Comparison of ENCODE assay signal across 8 cellular contexts in genomic region chr22:50251472-50252054, GRCh38. TPM values are rescaled to one million over a fixed set of nuclear protein-coding genes. Genes with fewer than 3 reads are reported as not detected.
A peak's percentile ranks its signal among the peaks of the same experiment; 100 is the strongest.
DNase-seq lines count a peak whose midpoint lies in the region; ATAC-seq and TF ChIP-seq lines count a peak whose summit lies in the region.

No MANE protein-coding gene starts in this region.

- peaks cover 37% of the 10 kb centered on the region for H3K4me1 Mint-ChIP-seq in dendritic cell treated with granulocyte-macrophage colony-stimulating factor and Interleukin-4, amounts not matched to agents 40 ng/mL and 50 ng/mL, for 4 days (ENCODE audit: low read depth)
- peaks cover 4 to 26% (median 15%) of the 10 kb centered on the region in 7 donors for H3K4me1 Mint-ChIP-seq in naive thymus-derived CD4-positive, alpha-beta T cell

- no peaks in the 10 kb centered on the region for H3K27me3 ChIP-seq in BJ (ENCODE audit: control insufficient read depth, insufficient read depth, low read length)
- H3K27me3 ChIP-seq in naive thymus-derived CD4-positive, alpha-beta T cell (ENCODE audit: control insufficient read depth in 2 of 2, insufficient read depth in 2 of 2, low read length in 2 of 2) = no peaks in the 10 kb centered on the region

- peaks cover 19% of the 10 kb centered on the region for H3K36me3 ChIP-seq in BJ (ENCODE audit: control insufficient read depth, insufficient read depth, low read length)
- H3K36me3 ChIP-seq in naive thymus-derived CD4-positive, alpha-beta T cell (ENCODE audit: control insufficient read depth in 2 of 3, insufficient read depth in 3 of 3, low read length in 3 of 3) = peaks cover 0 to 24% (median 0%) of the 10 kb centered on the region in 3 experiments

- POLR2A ChIA-PET in BJ (lab: Charles Lee) = no interaction called here
- POLR2A ChIA-PET in naive thymus-derived CD4-positive, alpha-beta T cell (lab: Charles Lee) = interaction anchor here (0.8 to 3.6 kb wide), 14 partner anchors 9 to 372 kb away, joined by 3 to 24 read pairs (median 6); partner anchors contain the start of gene SCO2

- CTCF ChIA-PET in BJ (lab: Yijun Ruan, JAX) = interaction anchor here (0.7 to 5.6 kb wide), 18 partner anchors 10 to 369 kb away, joined by 3 to 50 read pairs (median 4); partner anchors contain the start of genes DENND6B, MAPK12 and SCO2
- CTCF ChIA-PET in naive thymus-derived CD4-positive, alpha-beta T cell (lab: Charles Lee) = interaction anchor here (0.7 to 2.6 kb wide), 12 partner anchors 9 to 440 kb away, joined by 3 to 18 read pairs (median 4); partner anchors contain the start of genes LMF2, NCAPH2 and SCO2

- no peak for ATAC-seq in naive thymus-derived CD4-positive, alpha-beta T cell

- TF ChIP-seq CTCF in BJ (IDR thresholded peaks at IDR 0.05; ENCODE audit: insufficient read depth, low read depth, low read length) (no peak), LNCaP clone FGC (IDR thresholded peaks at IDR 0.05; ENCODE audit: control insufficient read depth, extremely low read depth, insufficient read depth) (0 out of 2 replicates have a peak, but pooled peaks have one; percentile 4)

- peak overlapping the region; percentile 83 for H3K4me3 Mint-ChIP-seq in dendritic cell treated with granulocyte-macrophage colony-stimulating factor and Interleukin-4, amounts not matched to agents 40 ng/mL and 50 ng/mL, for 4 days
- peak overlapping the region in 9 of 10 donors; percentile 17 to 83 (median 65) for H3K4me3 Mint-ChIP-seq in naive thymus-derived CD4-positive, alpha-beta T cell

- H3K27ac Mint-ChIP-seq in dendritic cell treated with granulocyte-macrophage colony-stimulating factor and Interleukin-4, amounts not matched to agents 40 ng/mL and 50 ng/mL, for 4 days = peak overlapping the region; percentile 55
- H3K27ac Mint-ChIP-seq in naive thymus-derived CD4-positive, alpha-beta T cell = peak overlapping the region in 4 of 9 donors; percentile 31 to 76 (median 70)

- peaks cover 23 to 33% of the 10 kb centered on the region in 2 donors for H3K4me1 ChIP-seq in naive thymus-derived CD4-positive, alpha-beta T cell (ENCODE audit: control insufficient read depth in 2 of 2, insufficient read depth in 2 of 2, low read length in 2 of 2)

- no peaks in the 10 kb centered on the region for H3K9me3 Mint-ChIP-seq in dendritic cell treated with granulocyte-macrophage colony-stimulating factor and Interleukin-4, amounts not matched to agents 40 ng/mL and 50 ng/mL, for 4 days
- no peaks in the 10 kb centered on the region for H3K9me3 Mint-ChIP-seq in naive thymus-derived CD4-positive, alpha-beta T cell

- intact Hi-C loops in dendritic cell treated with granulocyte-macrophage colony-stimulating factor and Interleukin-4, amounts not matched to agents 40 ng/mL and 50 ng/mL, for 4 days (cut with micrococcal nuclease) = loop anchor here (1.0 to 5.0 kb wide), 3 partner anchors 91 to 371 kb away; partner anchors contain the start of gene PPP6R2
- intact Hi-C loops in naive thymus-derived CD4-positive, alpha-beta T cell (cut with micrococcal nuclease) = loop anchor here (1.0 to 5.0 kb wide), 11 partner anchors 7 to 440 kb away; partner anchors contain the start of genes MAPK11 (in 2 of the 2), DENND6B (in 1 of the 2) and SCO2 (in 1 of the 2)

- DNase-seq in BJ (ENCODE audit: low read depth) (no peak), LNCaP clone FGC (ENCODE audit: low read depth) (no peak), NOMO-1 (lab: John Stamatoyannopoulos, UW; ENCODE audit: unreplicated experiment in 2 of 2) (no peak), NCI-H2196 (lab: John Stamatoyannopoulos, UW; ENCODE audit: unreplicated experiment) (no peak)
- DNase-seq in naive thymus-derived CD4-positive, alpha-beta T cell = peak in 2 of 9 donors; percentile 18 to 38
- no peak for DNase-seq in stimulated activated CD4-positive, alpha-beta T cell treated with anti-CD3 and anti-CD28 coated beads, Interleukin-2, amount 100 ng/mL, for 48 hours
- no peak for DNase-seq in activated effector memory CD4-positive, alpha-beta T cell treated with anti-CD3 and anti-CD28 coated beads, Interleukin-2, amount 50 U/mL, for 16 hours

- peaks cover 36% of the 10 kb centered on the region for H3K36me3 Mint-ChIP-seq in dendritic cell treated with granulocyte-macrophage colony-stimulating factor and Interleukin-4, amounts not matched to agents 40 ng/mL and 50 ng/mL, for 4 days (ENCODE audit: low read depth)
- peaks cover 0 to 3% (median 0%) of the 10 kb centered on the region in 5 donors for H3K36me3 Mint-ChIP-seq in naive thymus-derived CD4-positive, alpha-beta T cell

- H3K27me3 Mint-ChIP-seq in dendritic cell treated with granulocyte-macrophage colony-stimulating factor and Interleukin-4, amounts not matched to agents 40 ng/mL and 50 ng/mL, for 4 days = no peaks in the 10 kb centered on the region
- H3K27me3 Mint-ChIP-seq in naive thymus-derived CD4-positive, alpha-beta T cell = no peaks in the 10 kb centered on the region

- no peaks in the 10 kb centered on the region for H3K9me3 ChIP-seq in naive thymus-derived CD4-positive, alpha-beta T cell (ENCODE audit: control insufficient read depth in 2 of 3, low read length in 3 of 3)

- H3K4me3 ChIP-seq in BJ (ENCODE audit: low read depth, low read length) = peak overlapping the region; percentile 65
- peak overlapping the region; percentile 79 for H3K4me3 ChIP-seq in LNCaP clone FGC (ENCODE audit: low read depth, low read length)
- peak overlapping the region; percentile 71 for H3K4me3 ChIP-seq in naive thymus-derived CD4-positive, alpha-beta T cell (ENCODE audit: low read length)

- peak overlapping the region; percentile 71 for H3K27ac ChIP-seq in naive thymus-derived CD4-positive, alpha-beta T cell (ENCODE audit: low read depth, low read length)

RNA-seq across cellular contexts. Expression of gene HDAC10, which starts 0.5 kb away (rescaled TPM):
- 8.8 and 18.2 TPM in 2 replicates for polyA plus RNA-seq in BJ (2011; rRNA removed)
- polyA minus RNA-seq in BJ (2011; rRNA and poly(A)+ RNA removed) = 9.6 and 9.9 TPM in 2 replicates
- total RNA-seq in naive thymus-derived CD4-positive, alpha-beta T cell = 100 to 1,000 TPM in 3 of 5 experiments, 10 to 100 TPM in 2; 95.9 to 139 (median 105) TPM
- 1 to 10 TPM; 7.1 to 9.8 TPM for polyA plus RNA-seq in naive thymus-derived CD4-positive, alpha-beta T cell

RNA-seq across cellular contexts. Expression of gene TUBGCP6, which starts 6.7 kb away (rescaled TPM):
- 9.4 and 17.5 TPM in 2 replicates for polyA plus RNA-seq in BJ (2011; rRNA removed)
- 9.0 and 11.5 TPM in 2 replicates for polyA minus RNA-seq in BJ (2011; rRNA and poly(A)+ RNA removed)
- total RNA-seq in naive thymus-derived CD4-positive, alpha-beta T cell = 100 to 1,000 TPM in 4 of 5 experiments, 10 to 100 TPM in 1; 67.8 to 146 (median 134) TPM
- polyA plus RNA-seq in naive thymus-derived CD4-positive, alpha-beta T cell = 10 to 100 TPM; 15.2 to 28.4 TPM

RNA-seq across cellular contexts. Expression of gene MAPK12, which starts 9.9 kb away (rescaled TPM):
- 36.6 and 51.4 TPM in 2 replicates for polyA plus RNA-seq in BJ (2011; rRNA removed)
- polyA minus RNA-seq in BJ (2011; rRNA and poly(A)+ RNA removed) = 33.0 and 51.2 TPM in 2 replicates
- 1 to 10 TPM; 1.7 to 6.2 (median 2.3) TPM for total RNA-seq in naive thymus-derived CD4-positive, alpha-beta T cell
- under 1 TPM in 1 of 2 donors, not detected in 1; 0.07 TPM for polyA plus RNA-seq in naive thymus-derived CD4-positive, alpha-beta T cell

RNA-seq across cellular contexts. Expression of gene MAPK11, which starts 18.6 kb away (rescaled TPM):
- 11.2 and 19.6 TPM in 2 replicates for polyA plus RNA-seq in BJ (2011; rRNA removed)
- polyA minus RNA-seq in BJ (2011; rRNA and poly(A)+ RNA removed) = 13.7 and 18.9 TPM in 2 replicates
- total RNA-seq in naive thymus-derived CD4-positive, alpha-beta T cell = 10 to 100 TPM in 1 of 5 experiments, 1 to 10 TPM in 4; 1.3 to 22.9 (median 4.5) TPM
- polyA plus RNA-seq in naive thymus-derived CD4-positive, alpha-beta T cell = under 1 TPM; 0.13 to 0.19 TPM

RNA-seq across cellular contexts. Expression of gene SELENOO, which starts 50.8 kb away (rescaled TPM):
- polyA plus RNA-seq in BJ (2011; rRNA removed) = 8.0 and 16.7 TPM in 2 replicates
- 5.9 and 6.0 TPM in 2 replicates for polyA minus RNA-seq in BJ (2011; rRNA and poly(A)+ RNA removed)
- 10 to 100 TPM; 26.7 to 36.6 (median 32.4) TPM for total RNA-seq in naive thymus-derived CD4-positive, alpha-beta T cell
- polyA plus RNA-seq in naive thymus-derived CD4-positive, alpha-beta T cell = 1 to 10 TPM; 3.4 to 5.9 TPM

Comparison
In these comparisons a context has a peak if more than half of its experiments do, and no peak if none do; other contexts are left out.
1. RNA of gene MAPK12, which starts 9.9 kb away (polyA plus RNA-seq): 36.6 to 51.4 TPM in BJ; 0.07 TPM in naive thymus-derived CD4-positive, alpha-beta T cell; every median in the first group is over 10 times any median in the second.
2. Peak in every context shown above with its lines, with median percentiles within 50 percentile points of each other: H3K4me3 ChIP-seq.